In the genomic region with DNA sequence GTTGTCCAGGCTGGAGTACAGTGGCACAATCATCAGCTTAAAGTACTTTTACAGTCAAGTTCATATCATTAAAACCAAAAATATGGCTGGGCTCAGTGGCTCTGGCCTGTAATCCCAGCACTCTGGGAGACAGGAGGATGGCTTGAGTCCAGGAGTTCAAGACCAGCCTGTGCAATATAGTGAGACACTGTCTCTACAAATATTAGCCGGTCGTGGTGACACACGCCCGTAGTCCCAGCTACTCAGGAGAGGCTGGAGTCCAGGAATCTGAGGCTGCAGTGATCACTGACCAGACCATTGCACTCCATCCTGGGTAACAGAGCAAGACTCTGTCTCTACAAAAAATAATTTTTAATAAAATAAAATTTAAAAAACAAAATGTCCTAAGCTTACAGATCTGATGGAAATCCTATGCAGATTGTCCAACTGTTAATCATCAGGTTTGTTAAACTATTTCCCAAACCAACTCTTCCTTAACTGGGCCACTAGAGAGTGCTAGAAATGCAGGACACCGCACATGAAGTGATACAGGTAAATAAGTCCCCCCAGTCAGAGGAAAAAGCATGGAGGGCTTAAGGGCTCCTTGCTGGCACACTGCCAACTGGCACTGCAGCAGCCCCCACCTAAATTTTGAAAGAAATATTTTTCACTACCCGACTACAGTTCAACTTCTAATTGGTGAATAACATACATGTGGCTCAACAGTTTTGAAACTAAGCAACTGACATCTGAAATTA, we compare ENCODE assay signal across 7 cellular contexts. TPM values are rescaled to one million over a fixed set of nuclear protein-coding genes. Genes with fewer than 3 reads are reported as not detected.
A peak's percentile ranks its signal among the peaks of the same experiment; 100 is the strongest.
DNase-seq lines count a peak whose midpoint lies in the region; ATAC-seq and TF ChIP-seq lines count a peak whose summit lies in the region.

No MANE protein-coding gene starts in this region.

- peak overlapping the region; percentile 52 for H3K27ac Mint-ChIP-seq in endothelial cell (ENCODE audit: unreplicated experiment)

- peaks cover 13% of the 10 kb centered on the region for H3K36me3 Mint-ChIP-seq in endothelial cell (ENCODE audit: low read depth, unreplicated experiment)

- TF ChIP-seq CTCF in GM12864 (IDR thresholded peaks at IDR 0.05; ENCODE audit: low read depth, low read length, missing control alignments) (peak; percentile 49), endothelial cell (IDR thresholded peaks at IDR 0.05; ENCODE audit: unreplicated experiment) (no peak)

- H3K4me3 ChIP-seq in GM12864 (ENCODE audit: low read depth, low read length) (peak overlapping the region; percentile 87), neuron (ENCODE audit: low read length) (peak overlapping the region; percentile 98)

- no peaks in the 10 kb centered on the region for H3K27me3 ChIP-seq in neuron (ENCODE audit: insufficient read depth, low read length)

- peak overlapping the region; percentile 97 for H3K4me3 Mint-ChIP-seq in endothelial cell (ENCODE audit: unreplicated experiment)

- DNase-seq in GM12864 (ENCODE audit: low read depth): no peak
- DNase-seq in NCI-H1105 treated with DMSO at 0.1 percent for 48 hours (lab: John Stamatoyannopoulos, UW): peak; percentile 56
- DNase-seq in activated CD4-positive, alpha-beta T cell treated with anti-CD3 and anti-CD28 coated beads for 1 hour: peak; percentile 15
- DNase-seq in endothelial cell (ENCODE audit: low spot score): no peak

- peaks cover 38% of the 10 kb centered on the region for H3K36me3 ChIP-seq in neuron (ENCODE audit: insufficient read depth, low read length)

- H3K9me3 ChIP-seq in neuron (ENCODE audit: low read length): peaks cover 5% of the 10 kb centered on the region

- H3K4me1 Mint-ChIP-seq in endothelial cell (ENCODE audit: unreplicated experiment): peaks cover 43% of the 10 kb centered on the region

- no peak for ATAC-seq in activated CD4-positive, CD25-positive, alpha-beta regulatory T cell treated with anti-CD3 and anti-CD28 coated beads, Interleukin-2, amount 50 U/mL, for 24 hours
- no peak for ATAC-seq in GM18907 (IDR thresholded peaks at IDR 0.05; ENCODE audit: unreplicated experiment)

- H2AFZ ChIP-seq in neuron (ENCODE audit: low read depth, low read length): no peak overlapping the region

- peaks cover 4% of the 10 kb centered on the region for H3K27me3 Mint-ChIP-seq in endothelial cell (ENCODE audit: unreplicated experiment)

- no peaks in the 10 kb centered on the region for H3K9me3 Mint-ChIP-seq in endothelial cell (ENCODE audit: unreplicated experiment)

- peaks cover 28% of the 10 kb centered on the region for H3K4me1 ChIP-seq in neuron (ENCODE audit: insufficient read depth, low read length)

RNA-seq across cellular contexts. Expression of a gene that starts 2.8 kb away (rescaled TPM):
- 294 TPM for total RNA-seq in endothelial cell (ENCODE audit: unreplicated experiment)

Comparison
In these comparisons a context has a peak if more than half of its experiments do, and no peak if none do; other contexts are left out.
1. DNase-seq: peak in NCI-H1105 treated with DMSO at 0.1 percent for 48 hours (single experiment) and activated CD4-positive, alpha-beta T cell treated with anti-CD3 and anti-CD28 coated beads for 1 hour (single experiment); none in GM12864 (single experiment) and endothelial cell (single experiment).